9 cellular contexts compared by ENCODE assay signal in genomic region chr15:72722071-72722696, GRCh38. TPM values are rescaled to one million over a fixed set of nuclear protein-coding genes. Genes with fewer than 3 reads are reported as not detected.
DNase-seq lines count a peak whose midpoint lies in the region; ATAC-seq and TF ChIP-seq lines count a peak whose summit lies in the region.
"Had no signal": no experiment of that assay in that cellular context is flagged by ENCODE, and none has a peak within 500 bp of the region (broad histone marks: within the 10 kb centered on the region; RNA-seq: fewer than 3 reads in every experiment).

No MANE protein-coding gene starts in this region.

- H3K27ac ChIP-seq in DND-41 (ENCODE audit: low read length) (no peak overlapping the region), heart left ventricle (no peak overlapping the region)

- H3K27ac Mint-ChIP-seq in activated naive CD8-positive, alpha-beta T cell treated with anti-CD3 and anti-CD28 coated beads for 36 hours = no peak overlapping the region
- H3K27ac Mint-ChIP-seq: dendritic cell treated with granulocyte-macrophage colony-stimulating factor and Interleukin-4, amounts not matched to agents 40 ng/mL and 50 ng/mL, for 4 days had no signal

- no peaks in the 10 kb centered on the region for H4K20me1 ChIP-seq in DND-41 (ENCODE audit: insufficient read depth, low read length)

- WGBS in heart left ventricle, 4 donors = 38 to 46% (median 42%) methylated on average over 3 of the region's 3 CpGs

- no peak for TF ChIP-seq POLR2A in heart left ventricle (IDR thresholded peaks at IDR 0.05)

- H3K9me3 Mint-ChIP-seq in activated naive CD8-positive, alpha-beta T cell treated with anti-CD3 and anti-CD28 coated beads for 36 hours = no peaks in the 10 kb centered on the region
- H3K9me3 Mint-ChIP-seq: dendritic cell treated with granulocyte-macrophage colony-stimulating factor and Interleukin-4, amounts not matched to agents 40 ng/mL and 50 ng/mL, for 4 days had no signal

- no peak overlapping the region for H3K4me2 ChIP-seq in DND-41 (ENCODE audit: insufficient read depth, low read length)

- peaks cover 4% of the 10 kb centered on the region for H3K36me3 Mint-ChIP-seq in activated naive CD8-positive, alpha-beta T cell treated with anti-CD3 and anti-CD28 coated beads for 36 hours

- H3K4me3 Mint-ChIP-seq in activated naive CD8-positive, alpha-beta T cell treated with anti-CD3 and anti-CD28 coated beads for 36 hours = no peak overlapping the region
- H3K4me3 Mint-ChIP-seq: dendritic cell treated with granulocyte-macrophage colony-stimulating factor and Interleukin-4, amounts not matched to agents 40 ng/mL and 50 ng/mL, for 4 days had no signal

- no peak overlapping the region for H2AFZ ChIP-seq in DND-41 (ENCODE audit: low read depth, low read length)

- H3K4me1 ChIP-seq in DND-41 (ENCODE audit: insufficient read depth, low read length) (no peaks in the 10 kb centered on the region), heart left ventricle (no peaks in the 10 kb centered on the region)

- H3K36me3 ChIP-seq in DND-41 (ENCODE audit: insufficient read depth, low read length) (no peaks in the 10 kb centered on the region), heart left ventricle (peaks cover 0 to 50% (median 18%) of the 10 kb centered on the region in 9 donors)

- no peaks in the 10 kb centered on the region for H3K27me3 Mint-ChIP-seq in activated naive CD8-positive, alpha-beta T cell treated with anti-CD3 and anti-CD28 coated beads for 36 hours
- H3K27me3 Mint-ChIP-seq: dendritic cell treated with granulocyte-macrophage colony-stimulating factor and Interleukin-4, amounts not matched to agents 40 ng/mL and 50 ng/mL, for 4 days had no signal

- no peaks in the 10 kb centered on the region for H3K27me3 ChIP-seq in DND-41 (ENCODE audit: insufficient read depth, low read length, poor library complexity)
- no peaks in the 10 kb centered on the region for H3K27me3 ChIP-seq in heart left ventricle

- DNase-seq in DND-41 (peak; percentile 66), SKM-1 (lab: John Stamatoyannopoulos, UW; ENCODE audit: unreplicated experiment) (peak; percentile 35), heart left ventricle (peak; percentile 40 to 61 (median 48)), renal cortical epithelial cell (ENCODE audit: low read depth) (peak; percentile 72)
- peak; percentile 50 for DNase-seq in activated naive CD8-positive, alpha-beta T cell treated with anti-CD3 and anti-CD28 coated beads for 36 hours

- H3K9me3 ChIP-seq in DND-41 (ENCODE audit: insufficient read depth, low read length, severe bottlenecking) (no peaks in the 10 kb centered on the region), heart left ventricle (no peaks in the 10 kb centered on the region)

- H3K4me1 Mint-ChIP-seq in activated naive CD8-positive, alpha-beta T cell treated with anti-CD3 and anti-CD28 coated beads for 36 hours = no peaks in the 10 kb centered on the region

- H3K79me2 ChIP-seq in DND-41 (ENCODE audit: insufficient read depth, low read length) = no peaks in the 10 kb centered on the region

- intact Hi-C loops in heart left ventricle (cut with DNase I) = loop anchor here in 5 of 10 donors (5.0 to 10.0 kb wide), 4 partner anchors 360 to 553 kb away; no protein-coding TSS in a partner anchor

- H3K4me3 ChIP-seq in DND-41 (ENCODE audit: low read depth in 1 of 2, low read length in 2 of 2) = no peak overlapping the region
- no peak overlapping the region for H3K4me3 ChIP-seq in heart left ventricle

- peak; percentile 84 for TF ChIP-seq CTCF in DND-41 (IDR thresholded peaks at IDR 0.05; ENCODE audit: borderline replicate concordance, extremely low read depth, low read length, poor library complexity, severe bottlenecking)
- TF ChIP-seq CTCF in LNCAP (IDR thresholded peaks at IDR 0.05) = peak; percentile 82
- peak; percentile 29 to 77 (median 66) for TF ChIP-seq CTCF in heart left ventricle (IDR thresholded peaks at IDR 0.05)

- H3K9ac ChIP-seq in DND-41 (ENCODE audit: low read depth, low read length) = no peak overlapping the region

- ATAC-seq in DND-41 (ENCODE audit: insufficient read depth, low read depth) (peak; percentile 68), heart left ventricle (peak in 1 of 4 donors; percentile 39), GM18502 (IDR thresholded peaks at IDR 0.05; ENCODE audit: poor library complexity, unreplicated experiment) (no peak), HG02938 (IDR thresholded peaks at IDR 0.05; ENCODE audit: unreplicated experiment) (no peak)

RNA-seq across cellular contexts. Expression of gene BBS4, which starts 36.2 kb away (rescaled TPM):
- 10 to 100 TPM; 11.4 to 13.6 TPM for total RNA-seq in activated naive CD8-positive, alpha-beta T cell treated with anti-CD3 and anti-CD28 coated beads for 36 hours
- total RNA-seq in heart left ventricle (10 to 100 TPM in 6 of 9 donors, 1 to 10 TPM in 3; 5.9 to 19.4 (median 13.1) TPM), renal cortical epithelial cell (17.7 and 26.7 TPM in 2 replicates)
- 10 to 100 TPM in 1 of 2 donors, 1 to 10 TPM in 1; 5.5 to 12.7 TPM for polyA plus RNA-seq in heart left ventricle

RNA-seq across cellular contexts. Expression of gene HIGD2B, which starts 36.2 kb away (rescaled TPM):
- under 1 TPM in 1 of 2 experiments, not detected in 1; 0.26 TPM for total RNA-seq in activated naive CD8-positive, alpha-beta T cell treated with anti-CD3 and anti-CD28 coated beads for 36 hours
- total RNA-seq in heart left ventricle (under 1 TPM in 1 of 9 donors, not detected in 8; 0.23 TPM), renal cortical epithelial cell (0.15 TPM in 1 of 2 replicates, not detected in the other)
- not detected for polyA plus RNA-seq in heart left ventricle
